35 cellular contexts compared by ENCODE assay signal in genomic region chr5:41128291-41128690, GRCh38. TPM values are rescaled to one million over a fixed set of nuclear protein-coding genes. Genes with fewer than 3 reads are reported as not detected.
DNase-seq lines count a peak whose midpoint lies in the region; ATAC-seq and TF ChIP-seq lines count a peak whose summit lies in the region.
"Had no signal": no experiment of that assay in that cellular context is flagged by ENCODE, and none has a peak within 500 bp of the region (broad histone marks: within the 10 kb centered on the region; RNA-seq: fewer than 3 reads in every experiment).

No MANE protein-coding gene starts in this region.

- peak overlapping the region; percentile 60 for H3K27ac ChIP-seq in neural cell (ENCODE audit: low read length)
- H3K27ac ChIP-seq: A549, esophagus muscularis mucosa, foreskin keratinocyte, heart left ventricle had no signal

- TF ChIP-seq RAD21 in neural cell (conservative IDR thresholded peaks at IDR 0.05) = peak; percentile 32

- no peaks in the 10 kb centered on the region for H3K9me3 ChIP-seq in neural cell (ENCODE audit: low read length)
- H3K9me3 ChIP-seq: A549, esophagus muscularis mucosa, HAP-1, heart left ventricle, mucosa of descending colon, SK-N-SH had no signal

- in situ Hi-C loops in Caki2 (cut with HindIII; ENCODE audit: low pct_unique_long_range_greater_than_20kb, low sequenced_read_pairs) = no loop called here

- TF ChIP-seq EP300 in neural cell (conservative IDR thresholded peaks at IDR 0.05; ENCODE audit: poor library complexity, severe bottlenecking) = peak; percentile 83

- H4K20me1 ChIP-seq in neural cell (ENCODE audit: insufficient read depth) = no peaks in the 10 kb centered on the region

- H3K36me3 ChIP-seq in neural cell (ENCODE audit: insufficient read depth, low read length) = no peaks in the 10 kb centered on the region
- H3K36me3 ChIP-seq: esophagus muscularis mucosa, HAP-1, heart left ventricle had no signal

- H3K9me2 ChIP-seq in neural cell (ENCODE audit: insufficient read depth, low read length) = no peaks in the 10 kb centered on the region
- H3K9me2 ChIP-seq: SK-N-SH had no signal

- H3K79me2 ChIP-seq in neural cell (replicated peaks; ENCODE audit: insufficient read depth, low read length) = no peaks in the 10 kb centered on the region

- TF ChIP-seq CTCF in neural cell (IDR thresholded peaks at IDR 0.05; ENCODE audit: poor library complexity, severe bottlenecking) = no peak

- peak overlapping the region; percentile 27 for H3K9ac ChIP-seq in neural cell (ENCODE audit: low read length)
- H3K9ac ChIP-seq: SK-N-SH had no signal

- H2AFZ ChIP-seq in neural cell (ENCODE audit: low read depth, low read length) = no peak overlapping the region

- DNase-seq in Caki2 (ENCODE audit: low read depth) = peak; percentile 31
- peak; percentile 15 for DNase-seq in NCI-H2171 (lab: John Stamatoyannopoulos, UW)
- peak; percentile 7 for DNase-seq in astrocyte of the hippocampus (ENCODE audit: low read depth, low spot score)
- DNase-seq in activated CD4-positive, alpha-beta T cell treated with anti-CD3 and anti-CD28 coated beads for 4 hours = no peak
- no peak for DNase-seq in AG08395 (ENCODE audit: low spot score)
- no peak for DNase-seq in putamen (ENCODE audit: low spot score)
- DNase-seq: activated CD4-positive, alpha-beta memory T cell treated with anti-CD3 and anti-CD28 coated beads for 36 hours; activated CD8-positive, alpha-beta memory T cell treated with anti-CD3 and anti-CD28 coated beads, Interleukin-2, amount 50 U/mL, for 48 hours; aorta; CD8-positive, alpha-beta memory T cell; cortex of kidney; DMS153; foreskin keratinocyte; heart left ventricle; mucosa of descending colon; NCI-H1436; NCI-H526; SK-N-SH; stimulated activated naive CD4-positive, alpha-beta T cell treated with Interleukin-2 at 50 U/mL for 16 hours had no signal

- peak overlapping the region; percentile 33 for H3K4me2 ChIP-seq in neural cell (ENCODE audit: low read length)
- H3K4me2 ChIP-seq: A549, SK-N-SH had no signal

- peaks cover 5% of the 10 kb centered on the region for H3F3A ChIP-seq in neural cell (ENCODE audit: insufficient read depth, low read length, poor library complexity, severe bottlenecking)

- ATAC-seq in GM18873 (IDR thresholded peaks at IDR 0.05; ENCODE audit: low FRiP score, unreplicated experiment) = no peak
- ATAC-seq: A549; activated CD4-positive, CD25-positive, alpha-beta regulatory T cell treated with anti-CD3 and anti-CD28 coated beads, Interleukin-2, amount 50 U/mL, for 24 hours; foreskin keratinocyte; heart left ventricle; K562; mucosa of descending colon; natural killer cell treated with Interleukin-12 subunit alpha and Interleukin-12 subunit beta and Interleukin-15 and Interleukin-18, amount 100 ng/mL, for 72 hours had no signal

- no peaks in the 10 kb centered on the region for H3K27me3 ChIP-seq in neural cell (ENCODE audit: insufficient read depth, low read depth, low read length)
- H3K27me3 ChIP-seq: esophagus muscularis mucosa, foreskin keratinocyte, heart left ventricle had no signal

- H3K4me3 ChIP-seq in neural cell (ENCODE audit: low read length) = peak overlapping the region; percentile 22
- H3K4me3 ChIP-seq: A549, esophagus muscularis mucosa, HAP-1, heart left ventricle, K562, mucosa of descending colon had no signal

TF ChIP-seq in neural cell, 6 proteins besides CTCF, POLR2A, EP300 and RAD21:
- TF ChIP-seq MXI1 (conservative IDR thresholded peaks at IDR 0.05; ENCODE audit: poor library complexity, severe bottlenecking) = no peak
- TF ChIP-seq REST (IDR thresholded peaks at IDR 0.05; ENCODE audit: borderline replicate concordance) = no peak
- no peak for TF ChIP-seq TAF1 (IDR thresholded peaks at IDR 0.05; ENCODE audit: low read depth)
- TF ChIP-seq SMC3 (conservative IDR thresholded peaks at IDR 0.05; ENCODE audit: poor library complexity) = peak; percentile 29
- TF ChIP-seq EZH2 (IDR thresholded peaks at IDR 0.05; ENCODE audit: borderline replicate concordance, insufficient read depth, low read length, poor library complexity, severe bottlenecking) = no peak
- TF ChIP-seq POLR2AphosphoS5 (IDR thresholded peaks at IDR 0.05) = peak; percentile 87

RNA-seq across cellular contexts. Expression of gene MROH2B, which starts 57.1 kb away (rescaled TPM):
- total RNA-seq in Caki2 (2014; rRNA removed; shearing (Covaris generic); ENCODE audit: low replicate concordance) = not detected in 2 replicates
- not detected in 2 replicates for polyA plus RNA-seq in neural cell
- not detected in 2 replicates for polyA minus RNA-seq in neural cell
- total RNA-seq: activated CD4-positive, alpha-beta memory T cell treated with anti-CD3 and anti-CD28 coated beads for 36 hours; aorta; cardiac septum; CD8-positive, alpha-beta memory T cell; esophagus muscularis mucosa; foreskin keratinocyte; G401; heart left ventricle; K562; kidney epithelial cell; lung microvascular endothelial cell; MCF 10A; mucosa of descending colon; natural killer cell treated with Interleukin-12 subunit alpha and Interleukin-12 subunit beta and Interleukin-15 and Interleukin-18, amount 100 ng/mL, for 72 hours; OCI-LY7; posterior vena cava; temporal lobe had no signal
- polyA plus RNA-seq: A549; aorta; CD8-positive, alpha-beta memory T cell; foreskin keratinocyte; heart left ventricle; K562; SK-N-SH had no signal

Comparison
In these comparisons a context has a peak if more than half of its experiments do, and no peak if none do; other contexts are left out.
1. DNase-seq: peak in Caki2 (single experiment), NCI-H2171 (single experiment) and astrocyte of the hippocampus (single experiment); none in activated CD4-positive, alpha-beta T cell treated with anti-CD3 and anti-CD28 coated beads for 4 hours (0 of 2), AG08395 (single experiment) and putamen (single experiment).